8 cellular contexts compared by ENCODE assay signal in the genomic region with DNA sequence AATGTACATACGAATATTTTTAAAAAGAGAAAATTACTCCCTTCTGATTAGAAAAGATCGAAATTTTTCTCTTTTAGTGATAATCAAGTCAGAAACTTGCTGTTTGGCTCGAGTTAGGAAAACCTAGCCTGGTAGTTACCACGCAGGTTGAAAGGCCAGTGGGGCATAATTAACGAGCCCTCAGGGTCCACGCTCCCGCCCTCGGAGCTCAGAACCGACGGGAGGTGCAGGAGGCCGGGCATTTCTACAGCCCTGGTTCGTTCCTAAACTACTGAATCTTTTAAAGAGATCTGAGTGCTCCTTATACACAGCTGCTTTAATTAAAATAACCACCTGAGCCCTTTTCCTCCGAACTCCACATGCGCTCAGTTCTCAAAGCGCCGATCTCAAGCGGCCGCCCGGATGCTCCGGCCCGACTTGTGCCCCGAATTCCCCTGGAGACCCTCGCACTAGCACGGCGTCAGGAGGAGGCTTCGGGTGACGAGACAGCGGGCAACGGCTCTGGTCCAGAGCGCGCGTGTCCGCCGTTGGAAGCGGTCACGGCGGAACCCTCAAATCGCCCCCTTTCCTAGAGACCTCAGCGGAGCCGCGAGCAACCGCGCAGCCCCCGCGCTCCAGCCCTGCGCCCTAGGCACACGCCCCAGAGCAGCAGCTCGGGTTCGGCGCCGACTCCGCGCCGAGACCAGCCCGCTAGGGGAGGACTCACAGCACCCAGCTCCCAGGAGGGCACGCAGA. TPM values are rescaled to one million over a fixed set of nuclear protein-coding genes. Genes with fewer than 3 reads are reported as not detected.
DNase-seq lines count a peak whose midpoint lies in the region; ATAC-seq and TF ChIP-seq lines count a peak whose summit lies in the region.

No MANE protein-coding gene starts in this region.

- H3K27ac ChIP-seq in VCaP = peak overlapping the region; percentile 96

- intact Hi-C loops in activated CD4-positive, alpha-beta T cell treated with anti-CD3 and anti-CD28 coated beads for 36 hours (cut with DNase I, micrococcal nuclease) = loop anchor here (1.0 to 5.0 kb wide), 4 partner anchors 47 to 853 kb away; partner anchors contain the start of gene TBP (in 1 of the 2)
- intact Hi-C loops in sciatic nerve (cut with DNase I) (no loop called here), posterior vena cava (cut with DNase I) (no loop called here)

- POLR2A ChIA-PET in activated CD4-positive, alpha-beta T cell treated with anti-CD3 and anti-CD28 coated beads for 36 hours (lab: Charles Lee) = interaction anchor here (0.8 to 2.3 kb wide), 6 partner anchors 9 to 171 kb away, joined by 3 to 14 read pairs (median 4); partner anchors contain the start of genes DYNLT2 and ERMARD

- no peak for TF ChIP-seq CTCF in VCaP (conservative IDR thresholded peaks at IDR 0.05)

- H3K27me3 Mint-ChIP-seq in activated CD4-positive, alpha-beta T cell treated with anti-CD3 and anti-CD28 coated beads for 36 hours = no peaks in the 10 kb centered on the region

- DNase-seq in activated CD4-positive, alpha-beta T cell treated with anti-CD3 and anti-CD28 coated beads for 36 hours = peak; percentile 36
- DNase-seq in activated CD4-positive, alpha-beta T cell treated with anti-CD3 and anti-CD28 coated beads for 48 hours = no peak
- DNase-seq in glomerular visceral epithelial cell (ENCODE audit: extremely low spot score) (peak; percentile 18), sciatic nerve (ENCODE audit: low spot score) (peak; percentile 66), posterior vena cava (ENCODE audit: low spot score) (no peak)

- H3K36me3 Mint-ChIP-seq in activated CD4-positive, alpha-beta T cell treated with anti-CD3 and anti-CD28 coated beads for 36 hours (ENCODE audit: low read depth) = peaks cover 33% of the 10 kb centered on the region

- H3K27ac Mint-ChIP-seq in activated CD4-positive, alpha-beta T cell treated with anti-CD3 and anti-CD28 coated beads for 36 hours = peak overlapping the region; percentile 84

- H3K4me1 Mint-ChIP-seq in activated CD4-positive, alpha-beta T cell treated with anti-CD3 and anti-CD28 coated beads for 36 hours = peaks cover 31% of the 10 kb centered on the region

- peaks cover under 1% of the 10 kb centered on the region for H3K9me3 Mint-ChIP-seq in activated CD4-positive, alpha-beta T cell treated with anti-CD3 and anti-CD28 coated beads for 36 hours (ENCODE audit: low read depth)

- H3K4me3 Mint-ChIP-seq in activated CD4-positive, alpha-beta T cell treated with anti-CD3 and anti-CD28 coated beads for 36 hours = peak overlapping the region; percentile 88

- CTCF ChIA-PET in activated CD4-positive, alpha-beta T cell treated with anti-CD3 and anti-CD28 coated beads for 36 hours (lab: Charles Lee) = interaction anchor here (6.1 kb wide), 1 partner anchor 18 kb away, joined by 60 read pairs; no protein-coding TSS in a partner anchor

- ATAC-seq in activated CD4-positive, alpha-beta T cell treated with anti-CD3 and anti-CD28 coated beads for 36 hours = peak; percentile 3
- peak; percentile 2 for ATAC-seq in HG03064 (IDR thresholded peaks at IDR 0.05; ENCODE audit: low read depth, unreplicated experiment)
- peak; percentile 21 for ATAC-seq in sciatic nerve
- ATAC-seq in HG02763 (IDR thresholded peaks at IDR 0.05; ENCODE audit: unreplicated experiment) = no peak

RNA-seq across cellular contexts. Expression of gene WDR27, which starts 0.4 kb away (rescaled TPM):
- total RNA-seq in activated CD4-positive, alpha-beta T cell treated with anti-CD3 and anti-CD28 coated beads for 36 hours = 10 to 100 TPM; 34.3 to 36.2 TPM
- total RNA-seq in sciatic nerve (58.5 TPM), posterior vena cava (10 to 100 TPM; 17.1 to 20.9 TPM)

RNA-seq across cellular contexts. Expression of gene C6orf120, which starts 0.5 kb away (rescaled TPM):
- total RNA-seq in activated CD4-positive, alpha-beta T cell treated with anti-CD3 and anti-CD28 coated beads for 36 hours = 10 to 100 TPM; 14.7 to 15.6 TPM
- 28.2 TPM for total RNA-seq in sciatic nerve
- 10 to 100 TPM; 24.6 to 25.5 TPM for total RNA-seq in posterior vena cava

RNA-seq across cellular contexts. Expression of gene PHF10, which starts 22.9 kb away (rescaled TPM):
- total RNA-seq in activated CD4-positive, alpha-beta T cell treated with anti-CD3 and anti-CD28 coated beads for 36 hours = 10 to 100 TPM; 85.4 to 89.0 TPM
- total RNA-seq in sciatic nerve = 76.5 TPM
- total RNA-seq in posterior vena cava = 10 to 100 TPM; 36.2 to 57.6 TPM

RNA-seq across cellular contexts. Expression of gene DYNLT2, which starts 50.0 kb away (rescaled TPM):
- 1 to 10 TPM; 2.0 to 2.4 TPM for total RNA-seq in activated CD4-positive, alpha-beta T cell treated with anti-CD3 and anti-CD28 coated beads for 36 hours
- total RNA-seq in sciatic nerve (2.9 TPM), posterior vena cava (1 to 10 TPM; 1.1 TPM)

RNA-seq across cellular contexts. Expression of gene ERMARD, which starts 50.0 kb away (rescaled TPM):
- 10 to 100 TPM; 19.2 to 30.2 TPM for total RNA-seq in activated CD4-positive, alpha-beta T cell treated with anti-CD3 and anti-CD28 coated beads for 36 hours
- total RNA-seq in sciatic nerve = 32.5 TPM
- total RNA-seq in posterior vena cava = 10 to 100 TPM; 19.6 to 22.1 TPM

Comparison
In these comparisons a context has a peak if more than half of its experiments do, and no peak if none do; other contexts are left out.
1. DNase-seq: peak in activated CD4-positive, alpha-beta T cell treated with anti-CD3 and anti-CD28 coated beads for 36 hours (single experiment), glomerular visceral epithelial cell (single experiment) and sciatic nerve (single experiment); none in activated CD4-positive, alpha-beta T cell treated with anti-CD3 and anti-CD28 coated beads for 48 hours (single experiment) and posterior vena cava (single experiment).
2. intact Hi-C loops: an anchor here in activated CD4-positive, alpha-beta T cell treated with anti-CD3 and anti-CD28 coated beads for 36 hours (1.0 to 5.0 kb wide); none called in sciatic nerve and posterior vena cava.